1 cellular context compared by ENCODE assay signal in genomic region chr3:65042675-65043074, GRCh38.
A peak's percentile ranks its signal among the peaks of the same experiment; 100 is the strongest.
TF ChIP-seq lines count a peak whose summit lies in the region.

No MANE protein-coding gene starts in this region.

TF ChIP-seq in HEK293, 187 proteins besides CTCF, POLR2A, EP300 and RAD21 (continued from another document):
- peak; percentile 52; the same call in 1 of the 2 replicates for TF ChIP-seq MEIS1 (CRISPR knock-in tag; IDR thresholded peaks at IDR 0.05; ENCODE audit: borderline replicate concordance)
